In the genomic region with DNA sequence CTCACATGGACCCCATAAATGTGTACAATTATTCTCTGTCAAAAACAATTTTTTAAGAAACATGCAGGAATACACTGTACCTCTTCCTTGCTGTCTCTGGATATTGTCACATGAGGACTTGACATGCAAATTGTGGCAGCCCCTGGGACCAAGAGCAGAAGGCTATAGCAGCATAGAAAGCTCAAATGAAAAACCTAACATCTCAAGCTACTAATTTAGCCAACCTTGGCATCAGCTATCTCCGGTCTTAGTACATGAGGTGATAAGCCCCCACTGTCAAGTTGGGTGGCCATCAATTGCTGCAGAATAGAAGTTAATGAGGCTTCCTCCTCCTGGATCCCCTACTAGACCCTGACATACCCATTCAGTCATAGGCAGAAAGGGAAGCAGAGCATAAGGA, we compare ENCODE assay signal across 2 cellular contexts.
DNase-seq lines count a peak whose midpoint lies in the region.
"Not testable (repeated sequence)": the region's sequence is repeated elsewhere in the genome, so short reads cannot be mapped to it uniquely, and the experiment has no call there.

No MANE protein-coding gene starts in this region.

- not testable (repeated sequence) for H3K9ac ChIP-seq in BLaER1
- H3K9ac ChIP-seq in Karpas-422 (ENCODE audit: low read length), result peak overlapping the region; percentile 73

- H3K4me2 ChIP-seq in BLaER1 (peak overlapping the region; percentile 50; the same call in 1 of the 2 replicates), Karpas-422 (ENCODE audit: low read depth, low read length, poor library complexity, severe bottlenecking) (peak overlapping the region; percentile 70)

- H3K27me3 ChIP-seq in BLaER1; Karpas-422 (ENCODE audit: low read length): not testable (repeated sequence)

- not testable (repeated sequence) for H4K20me1 ChIP-seq in BLaER1; Karpas-422 (ENCODE audit: insufficient read depth, low read depth, low read length)

- DNase-seq in Karpas-422, result peak; percentile 91

- not testable (repeated sequence) for H3K27ac ChIP-seq in BLaER1
- H3K27ac ChIP-seq in Karpas-422 (ENCODE audit: low read length), result peak overlapping the region; percentile 100

- peaks cover 11% of the 10 kb centered on the region for H3K4me1 ChIP-seq in BLaER1
- H3K4me1 ChIP-seq in Karpas-422 (ENCODE audit: low read length), result peaks cover 76% of the 10 kb centered on the region

- not testable (repeated sequence) for H3K9me3 ChIP-seq in BLaER1; Karpas-422 (ENCODE audit: low read length)

- not testable (repeated sequence) for H3K4me3 ChIP-seq in BLaER1
- peak overlapping the region; percentile 40; the same call in 1 of the 2 replicates for H3K4me3 ChIP-seq in Karpas-422 (ENCODE audit: low read length)

- H3K36me3 ChIP-seq in BLaER1; Karpas-422 (ENCODE audit: insufficient read depth, low read length): not testable (repeated sequence)

- H3K9me2 ChIP-seq in Karpas-422 (replicated peaks; ENCODE audit: insufficient read depth, low read length), result not testable (repeated sequence)

- H3K79me2 ChIP-seq in Karpas-422 (ENCODE audit: low read length), result 0 out of 2 replicates have a peak, but pooled peaks cover 11% of the 10 kb centered on the region

- not testable (repeated sequence) for H2AFZ ChIP-seq in Karpas-422 (ENCODE audit: low read length)
